ENCODE assay signal across 14 cellular contexts in the genomic region with DNA sequence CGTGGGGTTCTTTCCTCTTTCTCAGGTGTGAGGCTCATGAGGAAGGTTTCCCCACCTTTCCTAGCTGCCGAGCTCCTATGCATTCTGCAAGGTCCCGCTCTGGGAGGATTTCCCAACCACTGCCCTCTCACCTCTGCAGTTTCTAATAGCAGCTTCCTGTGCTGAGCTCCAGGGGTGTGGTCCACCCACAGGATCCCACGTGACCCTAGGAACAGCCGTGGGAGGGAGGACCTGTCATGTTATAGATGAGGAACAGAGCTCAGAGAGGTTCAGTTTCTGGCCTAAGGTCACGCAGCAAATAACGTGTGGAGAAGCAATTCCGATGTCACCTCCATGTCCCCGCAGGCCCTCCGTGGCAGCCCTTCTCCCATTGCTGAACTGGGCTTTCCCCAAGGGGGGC. TPM values are rescaled to one million over a fixed set of nuclear protein-coding genes. Genes with fewer than 3 reads are reported as not detected.
DNase-seq lines count a peak whose midpoint lies in the region; ATAC-seq and TF ChIP-seq lines count a peak whose summit lies in the region.
"Had no signal": no experiment of that assay in that cellular context is flagged by ENCODE, and none has a peak within 500 bp of the region (broad histone marks: within the 10 kb centered on the region; RNA-seq: fewer than 3 reads in every experiment).

No MANE protein-coding gene starts in this region.

- no peak overlapping the region for H3K4me3 ChIP-seq in epithelial cell of esophagus (ENCODE audit: low read length)
- H3K4me3 ChIP-seq: cardiac muscle cell had no signal

- no peak overlapping the region for H3K4me3 Mint-ChIP-seq in T-helper 17 cell
- no peak overlapping the region for H3K4me3 Mint-ChIP-seq in activated naive CD8-positive, alpha-beta T cell treated with anti-CD3 and anti-CD28 coated beads for 36 hours
- H3K4me3 Mint-ChIP-seq: activated T-cell treated with anti-CD3 and anti-CD28 coated beads, Interleukin-2, amount 50 U/mL, for 72 hours had no signal

- H3K9me3 ChIP-seq in T-helper 17 cell (ENCODE audit: control insufficient read depth, low read length, poor library complexity, severe bottlenecking): no peaks in the 10 kb centered on the region

- peaks cover 7% of the 10 kb centered on the region for H3K4me1 Mint-ChIP-seq in T-helper 17 cell
- no peaks in the 10 kb centered on the region for H3K4me1 Mint-ChIP-seq in activated naive CD8-positive, alpha-beta T cell treated with anti-CD3 and anti-CD28 coated beads for 36 hours

- no peaks in the 10 kb centered on the region for H3K27me3 Mint-ChIP-seq in T-helper 17 cell
- no peaks in the 10 kb centered on the region for H3K27me3 Mint-ChIP-seq in activated naive CD8-positive, alpha-beta T cell treated with anti-CD3 and anti-CD28 coated beads for 36 hours

- peak overlapping the region; percentile 21 for H3K27ac Mint-ChIP-seq in T-helper 17 cell
- H3K27ac Mint-ChIP-seq in activated naive CD8-positive, alpha-beta T cell treated with anti-CD3 and anti-CD28 coated beads for 36 hours: no peak overlapping the region
- H3K27ac Mint-ChIP-seq: activated T-cell treated with anti-CD3 and anti-CD28 coated beads, Interleukin-2, amount 50 U/mL, for 72 hours had no signal

- peak; percentile 29 for DNase-seq in stimulated activated naive CD4-positive, alpha-beta T cell treated with Interleukin-2 at 50 U/mL for 16 hours (lab: John Stamatoyannopoulos, UW)
- no peak for DNase-seq in stimulated activated naive CD4-positive, alpha-beta T cell (lab: John Stamatoyannopoulos, UW)
- DNase-seq in T-helper 17 cell: no peak
- peak; percentile 54 for DNase-seq in epithelial cell of esophagus (ENCODE audit: low read depth)
- DNase-seq in activated naive CD8-positive, alpha-beta T cell treated with anti-CD3 and anti-CD28 coated beads for 36 hours: no peak
- no peak for DNase-seq in NCI-H774 (lab: John Stamatoyannopoulos, UW)
- DNase-seq in hippocampal formation (lab: John Stamatoyannopoulos, UW): no peak
- DNase-seq: activated T-cell treated with anti-CD3 and anti-CD28 coated beads, Interleukin-2, amount 50 U/mL, for 72 hours; KG1; NCI-H2081 treated with DMSO at 0.1 percent for 48 hours; stimulated activated naive CD8-positive, alpha-beta T cell treated with anti-CD3 and anti-CD28 coated beads, Interleukin-15, Interleukin-2, amounts not matched to agents 100 U/mL and 50 U/mL, for 24 hours; T-helper 9 cell had no signal

- ATAC-seq in T-helper 17 cell (peak; percentile 45), HG02970 (IDR thresholded peaks at IDR 0.05; ENCODE audit: low FRiP score, unreplicated experiment) (no peak)
- ATAC-seq: activated T-cell treated with anti-CD3 and anti-CD28 coated beads, Interleukin-2, amount 50 U/mL, for 72 hours; stimulated activated naive CD8-positive, alpha-beta T cell treated with anti-CD3 and anti-CD28 coated beads, Interleukin-15, Interleukin-2, amounts not matched to agents 100 U/mL and 50 U/mL, for 24 hours had no signal

- no peaks in the 10 kb centered on the region for H3K36me3 Mint-ChIP-seq in T-helper 17 cell (ENCODE audit: low read depth)
- no peaks in the 10 kb centered on the region for H3K36me3 Mint-ChIP-seq in activated naive CD8-positive, alpha-beta T cell treated with anti-CD3 and anti-CD28 coated beads for 36 hours

- no peaks in the 10 kb centered on the region for H3K9me3 Mint-ChIP-seq in activated naive CD8-positive, alpha-beta T cell treated with anti-CD3 and anti-CD28 coated beads for 36 hours
- H3K9me3 Mint-ChIP-seq: activated T-cell treated with anti-CD3 and anti-CD28 coated beads, Interleukin-2, amount 50 U/mL, for 72 hours had no signal

- no peak for TF ChIP-seq CTCF in epithelial cell of esophagus (IDR thresholded peaks at IDR 0.05; ENCODE audit: insufficient read depth, low read depth, low read length, missing control alignments)

RNA-seq across cellular contexts. Expression of a gene that starts 38.5 kb away (rescaled TPM):
- not detected for total RNA-seq in T-helper 17 cell
- total RNA-seq in activated naive CD8-positive, alpha-beta T cell treated with anti-CD3 and anti-CD28 coated beads for 36 hours: not detected

Comparison
In these comparisons a context has a peak if more than half of its experiments do, and no peak if none do; other contexts are left out.
1. DNase-seq: peak in stimulated activated naive CD4-positive, alpha-beta T cell treated with Interleukin-2 at 50 U/mL for 16 hours (single experiment) and epithelial cell of esophagus (single experiment); none in stimulated activated naive CD4-positive, alpha-beta T cell (0 of 6), T-helper 17 cell (0 of 3), activated naive CD8-positive, alpha-beta T cell treated with anti-CD3 and anti-CD28 coated beads for 36 hours (single experiment), NCI-H774 (single experiment) and hippocampal formation (0 of 2).